ENCODE assay signal across 8 cellular contexts in genomic region chr11:68271023-68271780, GRCh38. TPM values are rescaled to one million over a fixed set of nuclear protein-coding genes. Genes with fewer than 3 reads are reported as not detected.
A peak's percentile ranks its signal among the peaks of the same experiment; 100 is the strongest.
DNase-seq lines count a peak whose midpoint lies in the region; ATAC-seq lines count a peak whose summit lies in the region.

No MANE protein-coding gene starts in this region.

- no peak for DNase-seq in Right ventricle myocardium inferior (ENCODE audit: missing footprints)
- no peak for DNase-seq in cardiac septum (ENCODE audit: low spot score)
- DNase-seq in NCI-H524 (lab: John Stamatoyannopoulos, UW): peak; percentile 73 to 87
- peak; percentile 53 to 67 for DNase-seq in activated CD4-positive, alpha-beta T cell treated with anti-CD3 and anti-CD28 coated beads, Interleukin-2, amount 50 U/mL, for 48 hours
- peak; percentile 16 for DNase-seq in effector CD8-positive, alpha-beta T cell (lab: John Stamatoyannopoulos, UW)
- DNase-seq in medulla oblongata (ENCODE audit: extremely low spot score): peak; percentile 68
- peak; percentile 27 for DNase-seq in stimulated activated CD8-positive, alpha-beta memory T cell treated with anti-CD3 and anti-CD28 coated beads, Interleukin-12 subunit alpha, Interleukin-12 subunit beta, amount 100 ng/mL, for 24 hours (ENCODE audit: extremely low read depth)

- ATAC-seq in Right ventricle myocardium inferior (peak; percentile 56), HG03196 (IDR thresholded peaks at IDR 0.05; ENCODE audit: unreplicated experiment) (peak; percentile 18)

- intact Hi-C loops in Right ventricle myocardium inferior (cut with DNase I) (loop anchor here (5.0 kb wide), 1 partner anchor 111 kb away; no protein-coding TSS in a partner anchor), cardiac septum (cut with DNase I) (loop anchor here (5.0 kb wide), 1 partner anchor 41 kb away; the partner anchor contains the start of gene LRP5)

RNA-seq across cellular contexts. Expression of gene C11orf24, which starts 0.6 kb away (rescaled TPM):
- total RNA-seq in Right ventricle myocardium inferior (29.4 TPM), cardiac septum (45.2 TPM)

RNA-seq across cellular contexts. Expression of gene LRP5, which starts 41.2 kb away (rescaled TPM):
- total RNA-seq in Right ventricle myocardium inferior (61.6 TPM), cardiac septum (38.6 TPM)

RNA-seq across cellular contexts. Expression of gene KMT5B, which starts 58.1 kb away (rescaled TPM):
- total RNA-seq in Right ventricle myocardium inferior (29.1 TPM), cardiac septum (37.7 TPM)

Comparison
In these comparisons a context has a peak if more than half of its experiments do, and no peak if none do; other contexts are left out.
1. DNase-seq: peak in NCI-H524 (2 of 2), activated CD4-positive, alpha-beta T cell treated with anti-CD3 and anti-CD28 coated beads, Interleukin-2, amount 50 U/mL, for 48 hours (2 of 2), effector CD8-positive, alpha-beta T cell (single experiment), medulla oblongata (single experiment) and stimulated activated CD8-positive, alpha-beta memory T cell treated with anti-CD3 and anti-CD28 coated beads, Interleukin-12 subunit alpha, Interleukin-12 subunit beta, amount 100 ng/mL, for 24 hours (single experiment); none in Right ventricle myocardium inferior (single experiment) and cardiac septum (single experiment).